Comparison of ENCODE assay signal across 8 cellular contexts in genomic region chr18:32019944-32020625, GRCh38. TPM values are rescaled to one million over a fixed set of nuclear protein-coding genes. Genes with fewer than 3 reads are reported as not detected.
DNase-seq lines count a peak whose midpoint lies in the region; ATAC-seq, FAIRE-seq and TF ChIP-seq lines count a peak whose summit lies in the region.
"Not testable (repeated sequence)": the region's sequence is repeated elsewhere in the genome, so short reads cannot be mapped to it uniquely, and the experiment has no call there.

No MANE protein-coding gene starts in this region.

- not testable (repeated sequence) for TF ChIP-seq EP300 in HepG2 (IDR thresholded peaks at IDR 0.05; ENCODE audit: low read depth in 2 of 2, low read length in 2 of 2); HepG2 (CRISPR knock-in tag; IDR thresholded peaks at IDR 0.05; ENCODE audit: borderline replicate concordance)

- POLR2A ChIA-PET in activated B cell treated with CpG ODN at 0.5 μM for 24 hours (lab: Charles Lee) (interaction anchor here (0.6 to 2.6 kb wide), 8 partner anchors 20 to 77 kb away, joined by 3 to 85 read pairs (median 10); partner anchors contain the start of genes RNF138 and TRAPPC8), HepG2 (lab: Yijun Ruan, JAX) (interaction anchor here (0.8 to 1.8 kb wide), 3 partner anchors 23 to 77 kb away, joined by 3 to 10 read pairs (median 7); partner anchors contain the start of genes RNF138 and TRAPPC8)

- H3K79me2 ChIP-seq in HepG2 (ENCODE audit: insufficient read depth, low read length): not testable (repeated sequence)

- H3K36me3 ChIP-seq in BLaER1; ectodermal cell (ENCODE audit: control insufficient read depth, insufficient read depth, low read length); HepG2 (replicated peaks in 1 of 2; ENCODE audit: control insufficient read depth in 1 of 2, insufficient read depth in 2 of 2, low read length in 2 of 2); psoas muscle (ENCODE audit: insufficient read depth in 1 of 2, low read depth in 1 of 2): not testable (repeated sequence)

- H3K4me3 Mint-ChIP-seq in activated B cell treated with CpG ODN at 0.5 μM for 24 hours: peak overlapping the region; percentile 93
- peak overlapping the region; percentile 99 for H3K4me3 Mint-ChIP-seq in stimulated activated effector memory CD8-positive, alpha-beta T cell treated with anti-CD3 and anti-CD28 coated beads, Interleukin-12 subunit alpha, Interleukin-12 subunit beta, amount 100 ng/mL, for 72 hours

- H3K27me3 ChIP-seq in BLaER1; HepG2 (ENCODE audit: control insufficient read depth in 1 of 2, insufficient read depth in 2 of 2, low read length in 2 of 2); psoas muscle (ENCODE audit: insufficient read depth in 3 of 3, low read length in 2 of 3): not testable (repeated sequence)
- peaks cover 18% of the 10 kb centered on the region for H3K27me3 ChIP-seq in ectodermal cell (ENCODE audit: control insufficient read depth, insufficient read depth, low read length, poor library complexity, severe bottlenecking)

- TF ChIP-seq POLR2A in HepG2 (IDR thresholded peaks at IDR 0.05; ENCODE audit: insufficient read depth in 1 of 2, low read depth in 2 of 2, low read length in 2 of 2): not testable (repeated sequence)

- not testable (repeated sequence) for H3K9me3 ChIP-seq in BLaER1; ectodermal cell (ENCODE audit: control insufficient read depth, low read length); HepG2 (ENCODE audit: low read length); psoas muscle

- BruUV-seq in HepG2 (replicated peaks; lab: Mats Ljungman, UMichigan): not testable (repeated sequence)

- peak overlapping the region; percentile 92 for H3K9ac ChIP-seq in BLaER1
- H3K9ac ChIP-seq in HepG2 (ENCODE audit: insufficient read depth, low read depth, low read length): peak overlapping the region; percentile 40

- peak overlapping the region; percentile 89 for H3K27ac Mint-ChIP-seq in activated B cell treated with CpG ODN at 0.5 μM for 24 hours
- H3K27ac Mint-ChIP-seq in stimulated activated effector memory CD8-positive, alpha-beta T cell treated with anti-CD3 and anti-CD28 coated beads, Interleukin-12 subunit alpha, Interleukin-12 subunit beta, amount 100 ng/mL, for 72 hours: peak overlapping the region; percentile 96

- peaks cover 23% of the 10 kb centered on the region for H3K4me1 Mint-ChIP-seq in activated B cell treated with CpG ODN at 0.5 μM for 24 hours
- peaks cover 43% of the 10 kb centered on the region for H3K4me1 Mint-ChIP-seq in stimulated activated effector memory CD8-positive, alpha-beta T cell treated with anti-CD3 and anti-CD28 coated beads, Interleukin-12 subunit alpha, Interleukin-12 subunit beta, amount 100 ng/mL, for 72 hours

- not testable (repeated sequence) for H2AFZ ChIP-seq in HepG2 (ENCODE audit: low read length)

- H4K20me1 ChIP-seq in BLaER1; HepG2 (ENCODE audit: insufficient read depth, low read length): not testable (repeated sequence)

- TF ChIP-seq CTCF in activated B cell treated with CpG ODN at 0.5 μM for 24 hours (IDR thresholded peaks at IDR 0.05); HepG2 (CRISPR knock-in tag; IDR thresholded peaks at IDR 0.05); psoas muscle (IDR thresholded peaks at IDR 0.05): not testable (repeated sequence)

- H3K4me2 ChIP-seq in BLaER1: peak overlapping the region; percentile 83
- H3K4me2 ChIP-seq in HepG2 (ENCODE audit: low read depth, low read length): peak overlapping the region; percentile 90

- H3K4me1 ChIP-seq in BLaER1 (peaks cover 62% of the 10 kb centered on the region), HepG2 (ENCODE audit: insufficient read depth, low read length) (peaks cover 37% of the 10 kb centered on the region)
- not testable (repeated sequence) for H3K4me1 ChIP-seq in ectodermal cell (ENCODE audit: control insufficient read depth, insufficient read depth, low read length); psoas muscle

- CTCF ChIA-PET in activated B cell treated with CpG ODN at 0.5 μM for 24 hours (lab: Charles Lee): interaction anchor here (0.7 to 2.5 kb wide), 6 partner anchors 28 to 77 kb away, joined by 3 to 25 read pairs (median 4); partner anchors contain the start of gene TRAPPC8
- CTCF ChIA-PET in HepG2 (lab: Yijun Ruan, JAX; ENCODE audit: low intra/inter-chr PET ratio, low total read pairs): not testable (repeated sequence)

- not testable (repeated sequence) for DNase-seq in Jurkat, Clone E6-1 (ENCODE audit: low read depth, low spot score); activated B cell treated with CpG ODN at 0.5 μM for 24 hours; HepG2 (ENCODE audit: low spot score); psoas muscle
- DNase-seq in activated effector memory CD4-positive, alpha-beta T cell treated with Interleukin-2 at 50 U/mL for 16 hours: peak; percentile 45
- peak; percentile 11 to 67 for DNase-seq in stimulated activated effector memory CD8-positive, alpha-beta T cell treated with anti-CD3 and anti-CD28 coated beads, Interleukin-12 subunit alpha, Interleukin-12 subunit beta, amount 100 ng/mL, for 72 hours (ENCODE audit: low spot score in 2 of 2)

- not testable (repeated sequence) for H3K9me3 Mint-ChIP-seq in activated B cell treated with CpG ODN at 0.5 μM for 24 hours; stimulated activated effector memory CD8-positive, alpha-beta T cell treated with anti-CD3 and anti-CD28 coated beads, Interleukin-12 subunit alpha, Interleukin-12 subunit beta, amount 100 ng/mL, for 72 hours

- peak overlapping the region; percentile 90 for H3K27ac ChIP-seq in BLaER1
- H3K27ac ChIP-seq in ectodermal cell (ENCODE audit: insufficient read depth, low read depth, low read length, poor library complexity, severe bottlenecking); HepG2 (ENCODE audit: extremely low read length, insufficient read depth, low read length); psoas muscle: not testable (repeated sequence)

- not testable (repeated sequence) for FAIRE-seq in HepG2 (lab: Jason Lieb, UNC)

- in situ Hi-C loops in HepG2 (cut with HindIII; ENCODE audit: extremely low pct_ligation_motif_present, low pct_unique_long_range_greater_than_20kb): not testable (repeated sequence)

- H3K36me3 Mint-ChIP-seq in activated B cell treated with CpG ODN at 0.5 μM for 24 hours (ENCODE audit: low read depth): not testable (repeated sequence)
- H3K36me3 Mint-ChIP-seq in stimulated activated effector memory CD8-positive, alpha-beta T cell treated with anti-CD3 and anti-CD28 coated beads, Interleukin-12 subunit alpha, Interleukin-12 subunit beta, amount 100 ng/mL, for 72 hours: peaks cover 26% of the 10 kb centered on the region

- WGBS in ectodermal cell, 2 experiments: 77 to 80% methylated on average over 14 of the region's 14 CpGs
- 27% methylated on average over 7 of the region's 14 CpGs for WGBS in HepG2 (ENCODE audit: low lambda C conversion rate)
- WGBS in psoas muscle, 3 donors: 60 to 61% (median 61%) methylated on average over 14 of the region's 14 CpGs

- ATAC-seq in activated B cell treated with CpG ODN at 0.5 μM for 24 hours (ENCODE audit: low read depth); psoas muscle: not testable (repeated sequence)
- peak; percentile 25 for ATAC-seq in HepG2
- peak; percentile 51 for ATAC-seq in stimulated activated effector memory CD8-positive, alpha-beta T cell treated with anti-CD3 and anti-CD28 coated beads, Interleukin-12 subunit alpha, Interleukin-12 subunit beta, amount 100 ng/mL, for 72 hours

- not testable (repeated sequence) for TF ChIP-seq RAD21 in HepG2 (CRISPR knock-in tag; IDR thresholded peaks at IDR 0.05)

- H3K4me3 ChIP-seq in BLaER1 (peak overlapping the region; percentile 83), ectodermal cell (ENCODE audit: insufficient read depth, low read depth, low read length) (peak overlapping the region; percentile 66), HepG2 (replicated peaks in 1 of 3; ENCODE audit: insufficient read depth in 1 of 3, low read depth in 2 of 3, low read length in 3 of 3) (peak overlapping the region; percentile 41 to 77 (median 62); a peak in 4 of 6 replicates), psoas muscle (peak overlapping the region; percentile 80)
- peak overlapping the region; percentile 73 for H3K4me3 ChIP-seq in Jurkat, Clone E6-1 (ENCODE audit: low read length)

- intact Hi-C loops in activated B cell treated with CpG ODN at 0.5 μM for 24 hours (cut with micrococcal nuclease): loop anchor here (1.0 to 10.0 kb wide), 4 partner anchors 22 to 455 kb away; partner anchors contain the start of gene GAREM1
- intact Hi-C loops in HepG2 (cut with micrococcal nuclease; ENCODE audit: unreplicated experiment); psoas muscle (cut with DNase I): not testable (repeated sequence)

- H3K27me3 Mint-ChIP-seq in activated B cell treated with CpG ODN at 0.5 μM for 24 hours: not testable (repeated sequence)

RNA-seq across cellular contexts. Expression of gene RNF125, which starts 1.5 kb away (rescaled TPM):
- polyA plus RNA-seq in Jurkat, Clone E6-1 (2012; ENCODE audit: insufficient read depth, insufficient read length): 1.1 TPM
- total RNA-seq in activated B cell treated with CpG ODN at 0.5 μM for 24 hours (2.1 and 3.1 TPM in 2 replicates), HepG2 (2016; rRNA removed; fragmentation: Illumina TruSeq; extraction: Trizol) (0.58 and 1.3 TPM in 2 replicates), psoas muscle (1 to 10 TPM; 1.3 to 4.2 (median 1.7) TPM)
- 5.8 TPM for polyA plus RNA-seq in ectodermal cell (2013, experiment 1 of 4)
- 5.3 TPM for polyA plus RNA-seq in ectodermal cell (2013, experiment 2 of 4)
- 4.1 TPM for polyA plus RNA-seq in ectodermal cell (2013, experiment 3 of 4)
- 4.1 TPM for polyA plus RNA-seq in ectodermal cell (2013, experiment 4 of 4)
- 0.09 TPM in 1 of 2 replicates, not detected in the other for total RNA-seq in HepG2 (2016; cell fraction: cytosol; rRNA removed; fragmentation: Illumina TruSeq; extraction: Trizol; ENCODE audit: low read depth)
- 0.51 and 0.80 TPM in 2 replicates for total RNA-seq in HepG2 (2016; cell fraction: insoluble cytoplasmic fraction; rRNA removed; fragmentation: Illumina TruSeq; extraction: Trizol)
- total RNA-seq in HepG2 (2016; cell fraction: membrane; rRNA removed; fragmentation: Illumina TruSeq; extraction: Trizol): 0.28 and 0.62 TPM in 2 replicates
- 0.19 and 0.40 TPM in 2 replicates for total RNA-seq in HepG2 (2016; cell fraction: nucleus; rRNA removed; fragmentation: Illumina TruSeq; extraction: Trizol)
- polyA plus RNA-seq in HepG2 (2011; rRNA removed) (0.84 and 1.8 TPM in 2 replicates), psoas muscle (1 to 10 TPM; 1.2 to 3.0 (median 2.3) TPM)
- 0.48 and 0.85 TPM in 2 replicates for polyA plus RNA-seq in HepG2 (2011; cell fraction: cytosol; rRNA removed)
- polyA plus RNA-seq in HepG2 (2011; cell fraction: nucleus; rRNA removed): 0.45 and 0.68 TPM in 2 replicates
- polyA plus RNA-seq in HepG2 (2012): 2.5 and 4.1 TPM in 2 replicates
- 0.02 and 0.08 TPM in 2 replicates for polyA plus RNA-seq in HepG2 (2016; cell fraction: cytosol; fragmentation: Illumina TruSeq; extraction: Trizol; ENCODE audit: low read depth)
- polyA plus RNA-seq in HepG2 (2016; cell fraction: insoluble cytoplasmic fraction; fragmentation: Illumina TruSeq; extraction: Trizol; ENCODE audit: low read depth): 0.53 and 0.69 TPM in 2 replicates
- polyA plus RNA-seq in HepG2 (2016; cell fraction: membrane; fragmentation: Illumina TruSeq; extraction: Trizol; ENCODE audit: low read depth): 0.14 TPM in 2 replicates
- 0.45 and 0.85 TPM in 2 replicates for polyA plus RNA-seq in HepG2 (2016; cell fraction: nucleus; fragmentation: Illumina TruSeq; extraction: Trizol; ENCODE audit: insufficient read depth, low read depth)
- polyA minus RNA-seq in HepG2 (2011; rRNA and poly(A)+ RNA removed; ENCODE audit: low replicate concordance): 1.5 and 6.9 TPM in 2 replicates
- 0.44 and 0.69 TPM in 2 replicates for polyA minus RNA-seq in HepG2 (2011; cell fraction: cytosol; rRNA and poly(A)+ RNA removed)
- polyA minus RNA-seq in HepG2 (2011; cell fraction: nucleus; rRNA and poly(A)+ RNA removed): 1.8 and 3.2 TPM in 2 replicates
